In the genomic region with DNA sequence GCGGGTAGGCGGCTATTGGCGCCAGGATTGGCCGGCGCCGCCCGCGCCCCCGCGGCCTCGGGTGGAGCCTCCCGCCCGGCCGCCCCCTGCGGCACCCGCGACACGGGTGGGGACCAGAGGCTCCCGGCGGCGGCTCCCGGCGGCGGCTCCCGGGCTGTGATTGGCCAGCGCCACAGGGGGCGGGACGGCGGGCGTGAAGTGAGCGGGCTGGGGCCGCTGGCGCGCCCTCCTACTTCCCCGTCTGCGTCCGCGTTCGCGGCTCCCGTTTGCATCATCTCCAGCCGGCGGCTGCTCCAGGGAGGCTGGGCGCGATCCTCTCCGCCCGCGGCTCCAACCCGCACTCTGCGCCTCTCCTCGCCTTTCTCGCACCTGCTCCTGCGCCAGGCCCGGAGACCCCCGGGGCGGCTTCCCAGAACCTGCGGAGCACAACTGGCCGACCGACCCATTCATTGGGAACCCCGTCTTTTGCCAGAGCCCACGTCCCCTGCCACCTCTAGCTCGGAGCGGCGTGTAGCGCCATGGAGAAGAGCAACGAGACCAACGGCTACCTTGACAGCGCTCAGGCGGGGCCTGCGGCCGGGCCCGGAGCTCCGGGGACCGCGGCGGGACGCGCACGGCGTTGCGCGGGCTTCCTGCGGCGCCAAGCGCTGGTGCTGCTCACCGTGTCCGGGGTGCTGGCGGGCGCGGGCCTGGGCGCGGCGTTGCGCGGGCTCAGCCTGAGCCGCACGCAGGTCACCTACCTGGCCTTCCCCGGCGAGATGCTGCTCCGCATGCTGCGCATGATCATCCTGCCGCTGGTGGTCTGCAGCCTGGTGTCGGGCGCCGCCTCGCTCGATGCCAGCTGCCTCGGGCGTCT, we compare ENCODE assay signal across 1 cellular context.
TF ChIP-seq lines count a peak whose summit lies in the region.

A gene (plus strand): TSS at position 274 of the 856 bp plus-strand sequence. CDS start 245 bp downstream, at position 519.

TF ChIP-seq in HepG2, 621 proteins besides CTCF, POLR2A, EP300 and RAD21 (continued from another document and continues in another):
- TF ChIP-seq RBM39 (IDR thresholded peaks at IDR 0.05; ENCODE audit: low read depth, low read length, poor library complexity, severe bottlenecking) (no peak), ZNF75D (CRISPR knock-in tag; IDR thresholded peaks at IDR 0.05; ENCODE audit: borderline replicate concordance) (no peak), ZNF709 (CRISPR knock-in tag; IDR thresholded peaks at IDR 0.05) (no peak), JUNB (CRISPR knock-in tag; IDR thresholded peaks at IDR 0.05; ENCODE audit: borderline replicate concordance) (no peak), NR3C1 (CRISPR knock-in tag; IDR thresholded peaks at IDR 0.05) (no peak), TGIF2 (CRISPR knock-in tag; IDR thresholded peaks at IDR 0.05) (peak; percentile 47; the same call in 1 of the 2 replicates), KLF13 (CRISPR knock-in tag; IDR thresholded peaks at IDR 0.05) (no peak), EED (CRISPR knock-in tag; IDR thresholded peaks at IDR 0.05) (no peak; the same call in 1 of the 2 replicates), ESRRA (CRISPR knock-in tag; IDR thresholded peaks at IDR 0.05; ENCODE audit: low read depth) (no peak), MAFK (conservative IDR thresholded peaks at IDR 0.05 in 1 of 2, IDR thresholded peaks at IDR 0.05 in 1 of 2; ENCODE audit: low read length in 2 of 2) (no peak), YEATS2 (CRISPR knock-in tag; IDR thresholded peaks at IDR 0.05; ENCODE audit: borderline replicate concordance) (no peak), SATB2 (CRISPR knock-in tag; IDR thresholded peaks at IDR 0.05) (0 out of 2 replicates have a peak, but pooled peaks have one; percentile 51), ZKSCAN5 (CRISPR knock-in tag; IDR thresholded peaks at IDR 0.05) (no peak), GABPB1 (CRISPR knock-in tag; IDR thresholded peaks at IDR 0.05) (peak; percentile 58; the same call in 1 of the 2 replicates), ZNF234 (CRISPR knock-in tag; conservative IDR thresholded peaks at IDR 0.05) (0 out of 2 replicates have a peak, but pooled peaks have one; percentile 39), ZNF292 (CRISPR knock-in tag; IDR thresholded peaks at IDR 0.05; ENCODE audit: borderline replicate concordance, low read depth) (peak; percentile 57; the same call in 1 of the 2 replicates), ZNF782 (CRISPR knock-in tag; IDR thresholded peaks at IDR 0.05; ENCODE audit: borderline replicate concordance) (no peak; the same call in 1 of the 2 replicates), ZNF749 (CRISPR knock-in tag; IDR thresholded peaks at IDR 0.05; ENCODE audit: borderline replicate concordance) (0 out of 2 replicates have a peak, but pooled peaks have one; percentile 75), FOSL1 (CRISPR knock-in tag; IDR thresholded peaks at IDR 0.05; ENCODE audit: borderline replicate concordance) (no peak), ZNF781 (CRISPR knock-in tag; IDR thresholded peaks at IDR 0.05; ENCODE audit: borderline replicate concordance, not compliant biosample characterization) (no peak), NR2F6 (IDR thresholded peaks at IDR 0.05) (no peak), NR2F6 (CRISPR knock-in tag; IDR thresholded peaks at IDR 0.05) (peak; percentile 14; the same call in 1 of the 2 replicates), NFIC (IDR thresholded peaks at IDR 0.05; ENCODE audit: low read length) (no peak), SMAD3 (CRISPR knock-in tag; IDR thresholded peaks at IDR 0.05) (peak; percentile 76), ZNF788 (CRISPR knock-in tag; IDR thresholded peaks at IDR 0.05; ENCODE audit: borderline replicate concordance) (no peak; the same call in 1 of the 2 replicates), HOXA9 (CRISPR knock-in tag; IDR thresholded peaks at IDR 0.05; ENCODE audit: borderline replicate concordance) (peak; percentile 69; the same call in 1 of the 2 replicates), EEA1 (CRISPR knock-in tag; IDR thresholded peaks at IDR 0.05; ENCODE audit: borderline replicate concordance) (0 out of 2 replicates have a peak, but pooled peaks have one; percentile 23), FOXO1 (CRISPR knock-in tag; IDR thresholded peaks at IDR 0.05) (no peak), ZBTB38 (CRISPR knock-in tag; IDR thresholded peaks at IDR 0.05) (peak; percentile 62), KAT2B (IDR thresholded peaks at IDR 0.05; ENCODE audit: borderline replicate concordance, low read depth, low read length) (no peak), ZFYVE20 (CRISPR knock-in tag; IDR thresholded peaks at IDR 0.05; ENCODE audit: borderline replicate concordance, low read depth) (peak; percentile 59; the same call in 1 of the 2 replicates), ZNF20 (CRISPR knock-in tag; IDR thresholded peaks at IDR 0.05) (0 out of 2 replicates have a peak, but pooled peaks have one; percentile 50), MYNN (CRISPR knock-in tag; IDR thresholded peaks at IDR 0.05; ENCODE audit: low read depth) (no peak), TCF12 (IDR thresholded peaks at IDR 0.05) (no peak), TCF12 (CRISPR knock-in tag; IDR thresholded peaks at IDR 0.05) (no peak), RBM22 (optimal IDR thresholded peaks at IDR 0.05; ENCODE audit: low read length) (no peak)
- TF ChIP-seq, protein P1, sequence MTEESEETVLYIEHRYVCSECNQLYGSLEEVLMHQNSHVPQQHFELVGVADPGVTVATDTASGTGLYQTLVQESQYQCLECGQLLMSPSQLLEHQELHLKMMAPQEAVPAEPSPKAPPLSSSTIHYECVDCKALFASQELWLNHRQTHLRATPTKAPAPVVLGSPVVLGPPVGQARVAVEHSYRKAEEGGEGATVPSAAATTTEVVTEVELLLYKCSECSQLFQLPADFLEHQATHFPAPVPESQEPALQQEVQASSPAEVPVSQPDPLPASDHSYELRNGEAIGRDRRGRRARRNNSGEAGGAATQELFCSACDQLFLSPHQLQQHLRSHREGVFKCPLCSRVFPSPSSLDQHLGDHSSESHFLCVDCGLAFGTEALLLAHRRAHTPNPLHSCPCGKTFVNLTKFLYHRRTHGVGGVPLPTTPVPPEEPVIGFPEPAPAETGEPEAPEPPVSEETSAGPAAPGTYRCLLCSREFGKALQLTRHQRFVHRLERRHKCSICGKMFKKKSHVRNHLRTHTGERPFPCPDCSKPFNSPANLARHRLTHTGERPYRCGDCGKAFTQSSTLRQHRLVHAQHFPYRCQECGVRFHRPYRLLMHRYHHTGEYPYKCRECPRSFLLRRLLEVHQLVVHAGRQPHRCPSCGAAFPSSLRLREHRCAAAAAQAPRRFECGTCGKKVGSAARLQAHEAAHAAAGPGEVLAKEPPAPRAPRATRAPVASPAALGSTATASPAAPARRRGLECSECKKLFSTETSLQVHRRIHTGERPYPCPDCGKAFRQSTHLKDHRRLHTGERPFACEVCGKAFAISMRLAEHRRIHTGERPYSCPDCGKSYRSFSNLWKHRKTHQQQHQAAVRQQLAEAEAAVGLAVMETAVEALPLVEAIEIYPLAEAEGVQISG (CRISPR knock-in tag; IDR thresholded peaks at IDR 0.05) = peak; percentile 9; the same call in 1 of the 2 replicates
- TF ChIP-seq, protein P2, sequence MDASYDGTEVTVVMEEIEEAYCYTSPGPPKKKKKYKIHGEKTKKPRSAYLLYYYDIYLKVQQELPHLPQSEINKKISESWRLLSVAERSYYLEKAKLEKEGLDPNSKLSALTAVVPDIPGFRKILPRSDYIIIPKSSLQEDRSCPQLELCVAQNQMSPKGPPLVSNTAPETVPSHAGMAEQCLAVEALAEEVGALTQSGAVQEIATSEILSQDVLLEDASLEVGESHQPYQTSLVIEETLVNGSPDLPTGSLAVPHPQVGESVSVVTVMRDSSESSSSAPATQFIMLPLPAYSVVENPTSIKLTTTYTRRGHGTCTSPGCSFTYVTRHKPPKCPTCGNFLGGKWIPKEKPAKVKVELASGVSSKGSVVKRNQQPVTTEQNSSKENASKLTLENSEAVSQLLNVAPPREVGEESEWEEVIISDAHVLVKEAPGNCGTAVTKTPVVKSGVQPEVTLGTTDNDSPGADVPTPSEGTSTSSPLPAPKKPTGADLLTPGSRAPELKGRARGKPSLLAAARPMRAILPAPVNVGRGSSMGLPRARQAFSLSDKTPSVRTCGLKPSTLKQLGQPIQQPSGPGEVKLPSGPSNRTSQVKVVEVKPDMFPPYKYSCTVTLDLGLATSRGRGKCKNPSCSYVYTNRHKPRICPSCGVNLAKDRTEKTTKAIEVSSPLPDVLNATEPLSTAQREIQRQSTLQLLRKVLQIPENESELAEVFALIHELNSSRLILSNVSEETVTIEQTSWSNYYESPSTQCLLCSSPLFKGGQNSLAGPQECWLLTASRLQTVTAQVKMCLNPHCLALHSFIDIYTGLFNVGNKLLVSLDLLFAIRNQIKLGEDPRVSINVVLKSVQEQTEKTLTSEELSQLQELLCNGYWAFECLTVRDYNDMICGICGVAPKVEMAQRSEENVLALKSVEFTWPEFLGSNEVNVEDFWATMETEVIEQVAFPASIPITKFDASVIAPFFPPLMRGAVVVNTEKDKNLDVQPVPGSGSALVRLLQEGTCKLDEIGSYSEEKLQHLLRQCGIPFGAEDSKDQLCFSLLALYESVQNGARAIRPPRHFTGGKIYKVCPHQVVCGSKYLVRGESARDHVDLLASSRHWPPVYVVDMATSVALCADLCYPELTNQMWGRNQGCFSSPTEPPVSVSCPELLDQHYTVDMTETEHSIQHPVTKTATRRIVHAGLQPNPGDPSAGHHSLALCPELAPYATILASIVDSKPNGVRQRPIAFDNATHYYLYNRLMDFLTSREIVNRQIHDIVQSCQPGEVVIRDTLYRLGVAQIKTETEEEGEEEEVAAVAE (CRISPR knock-in tag; IDR thresholded peaks at IDR 0.05; ENCODE audit: borderline replicate concordance) = no peak
- TF ChIP-seq, protein P3, sequence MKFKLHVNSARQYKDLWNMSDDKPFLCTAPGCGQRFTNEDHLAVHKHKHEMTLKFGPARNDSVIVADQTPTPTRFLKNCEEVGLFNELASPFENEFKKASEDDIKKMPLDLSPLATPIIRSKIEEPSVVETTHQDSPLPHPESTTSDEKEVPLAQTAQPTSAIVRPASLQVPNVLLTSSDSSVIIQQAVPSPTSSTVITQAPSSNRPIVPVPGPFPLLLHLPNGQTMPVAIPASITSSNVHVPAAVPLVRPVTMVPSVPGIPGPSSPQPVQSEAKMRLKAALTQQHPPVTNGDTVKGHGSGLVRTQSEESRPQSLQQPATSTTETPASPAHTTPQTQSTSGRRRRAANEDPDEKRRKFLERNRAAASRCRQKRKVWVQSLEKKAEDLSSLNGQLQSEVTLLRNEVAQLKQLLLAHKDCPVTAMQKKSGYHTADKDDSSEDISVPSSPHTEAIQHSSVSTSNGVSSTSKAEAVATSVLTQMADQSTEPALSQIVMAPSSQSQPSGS (CRISPR knock-in tag; IDR thresholded peaks at IDR 0.05) = no peak
- TF ChIP-seq, protein P4, sequence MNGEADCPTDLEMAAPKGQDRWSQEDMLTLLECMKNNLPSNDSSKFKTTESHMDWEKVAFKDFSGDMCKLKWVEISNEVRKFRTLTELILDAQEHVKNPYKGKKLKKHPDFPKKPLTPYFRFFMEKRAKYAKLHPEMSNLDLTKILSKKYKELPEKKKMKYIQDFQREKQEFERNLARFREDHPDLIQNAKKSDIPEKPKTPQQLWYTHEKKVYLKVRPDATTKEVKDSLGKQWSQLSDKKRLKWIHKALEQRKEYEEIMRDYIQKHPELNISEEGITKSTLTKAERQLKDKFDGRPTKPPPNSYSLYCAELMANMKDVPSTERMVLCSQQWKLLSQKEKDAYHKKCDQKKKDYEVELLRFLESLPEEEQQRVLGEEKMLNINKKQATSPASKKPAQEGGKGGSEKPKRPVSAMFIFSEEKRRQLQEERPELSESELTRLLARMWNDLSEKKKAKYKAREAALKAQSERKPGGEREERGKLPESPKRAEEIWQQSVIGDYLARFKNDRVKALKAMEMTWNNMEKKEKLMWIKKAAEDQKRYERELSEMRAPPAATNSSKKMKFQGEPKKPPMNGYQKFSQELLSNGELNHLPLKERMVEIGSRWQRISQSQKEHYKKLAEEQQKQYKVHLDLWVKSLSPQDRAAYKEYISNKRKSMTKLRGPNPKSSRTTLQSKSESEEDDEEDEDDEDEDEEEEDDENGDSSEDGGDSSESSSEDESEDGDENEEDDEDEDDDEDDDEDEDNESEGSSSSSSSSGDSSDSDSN (CRISPR knock-in tag; IDR thresholded peaks at IDR 0.05) = peak; percentile 76
- TF ChIP-seq, protein P5, sequence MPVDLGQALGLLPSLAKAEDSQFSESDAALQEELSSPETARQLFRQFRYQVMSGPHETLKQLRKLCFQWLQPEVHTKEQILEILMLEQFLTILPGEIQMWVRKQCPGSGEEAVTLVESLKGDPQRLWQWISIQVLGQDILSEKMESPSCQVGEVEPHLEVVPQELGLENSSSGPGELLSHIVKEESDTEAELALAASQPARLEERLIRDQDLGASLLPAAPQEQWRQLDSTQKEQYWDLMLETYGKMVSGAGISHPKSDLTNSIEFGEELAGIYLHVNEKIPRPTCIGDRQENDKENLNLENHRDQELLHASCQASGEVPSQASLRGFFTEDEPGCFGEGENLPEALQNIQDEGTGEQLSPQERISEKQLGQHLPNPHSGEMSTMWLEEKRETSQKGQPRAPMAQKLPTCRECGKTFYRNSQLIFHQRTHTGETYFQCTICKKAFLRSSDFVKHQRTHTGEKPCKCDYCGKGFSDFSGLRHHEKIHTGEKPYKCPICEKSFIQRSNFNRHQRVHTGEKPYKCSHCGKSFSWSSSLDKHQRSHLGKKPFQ (CRISPR knock-in tag; IDR thresholded peaks at IDR 0.05; ENCODE audit: insufficient replicate concordance) = no peak
- TF ChIP-seq, protein P6, sequence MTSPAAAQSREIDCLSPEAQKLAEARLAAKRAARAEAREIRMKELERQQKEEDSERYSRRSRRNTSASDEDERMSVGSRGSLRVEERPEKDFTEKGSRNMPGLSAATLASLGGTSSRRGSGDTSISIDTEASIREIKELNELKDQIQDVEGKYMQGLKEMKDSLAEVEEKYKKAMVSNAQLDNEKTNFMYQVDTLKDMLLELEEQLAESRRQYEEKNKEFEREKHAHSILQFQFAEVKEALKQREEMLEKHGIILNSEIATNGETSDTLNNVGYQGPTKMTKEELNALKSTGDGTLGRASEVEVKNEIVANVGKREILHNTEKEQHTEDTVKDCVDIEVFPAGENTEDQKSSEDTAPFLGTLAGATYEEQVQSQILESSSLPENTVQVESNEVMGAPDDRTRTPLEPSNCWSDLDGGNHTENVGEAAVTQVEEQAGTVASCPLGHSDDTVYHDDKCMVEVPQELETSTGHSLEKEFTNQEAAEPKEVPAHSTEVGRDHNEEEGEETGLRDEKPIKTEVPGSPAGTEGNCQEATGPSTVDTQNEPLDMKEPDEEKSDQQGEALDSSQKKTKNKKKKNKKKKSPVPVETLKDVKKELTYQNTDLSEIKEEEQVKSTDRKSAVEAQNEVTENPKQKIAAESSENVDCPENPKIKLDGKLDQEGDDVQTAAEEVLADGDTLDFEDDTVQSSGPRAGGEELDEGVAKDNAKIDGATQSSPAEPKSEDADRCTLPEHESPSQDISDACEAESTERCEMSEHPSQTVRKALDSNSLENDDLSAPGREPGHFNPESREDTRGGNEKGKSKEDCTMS (CRISPR knock-in tag; conservative IDR thresholded peaks at IDR 0.05) = no peak
- TF ChIP-seq, protein P7, sequence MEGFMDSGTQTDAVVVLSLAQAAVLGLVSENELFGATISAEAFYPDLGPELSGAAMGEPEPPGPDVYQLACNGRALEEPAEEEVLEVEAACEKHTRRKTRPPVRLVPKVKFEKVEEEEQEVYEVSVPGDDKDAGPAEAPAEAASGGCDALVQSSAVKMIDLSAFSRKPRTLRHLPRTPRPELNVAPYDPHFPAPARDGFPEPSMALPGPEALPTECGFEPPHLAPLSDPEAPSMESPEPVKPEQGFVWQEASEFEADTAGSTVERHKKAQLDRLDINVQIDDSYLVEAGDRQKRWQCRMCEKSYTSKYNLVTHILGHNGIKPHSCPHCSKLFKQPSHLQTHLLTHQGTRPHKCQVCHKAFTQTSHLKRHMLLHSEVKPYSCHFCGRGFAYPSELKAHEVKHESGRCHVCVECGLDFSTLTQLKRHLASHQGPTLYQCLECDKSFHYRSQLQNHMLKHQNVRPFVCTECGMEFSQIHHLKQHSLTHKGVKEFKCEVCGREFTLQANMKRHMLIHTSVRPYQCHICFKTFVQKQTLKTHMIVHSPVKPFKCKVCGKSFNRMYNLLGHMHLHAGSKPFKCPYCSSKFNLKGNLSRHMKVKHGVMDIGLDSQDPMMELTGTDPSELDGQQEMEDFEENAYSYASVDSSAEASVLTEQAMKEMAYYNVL (CRISPR knock-in tag; IDR thresholded peaks at IDR 0.05; ENCODE audit: borderline replicate concordance) = no peak
